In genomic region chrX:49190783-49191032, GRCh38 we compare ENCODE assay signal across 8 cellular contexts. TPM values are rescaled to one million over a fixed set of nuclear protein-coding genes. Genes with fewer than 3 reads are reported as not detected.
A peak's percentile ranks its signal among the peaks of the same experiment; 100 is the strongest.
DNase-seq lines count a peak whose midpoint lies in the region; ATAC-seq, FAIRE-seq and TF ChIP-seq lines count a peak whose summit lies in the region.

No MANE protein-coding gene starts in this region.

- H3K4me1 Mint-ChIP-seq in WTC11 = peaks cover 32% of the 10 kb centered on the region

- H3K36me3 ChIP-seq in GM23248 (ENCODE audit: low read depth) = no peaks in the 10 kb centered on the region
- H3K36me3 ChIP-seq in skeletal muscle tissue (ENCODE audit: control insufficient read depth in 3 of 3, insufficient read depth in 3 of 3, low read length in 3 of 3) = no peaks in the 10 kb centered on the region

- no peaks in the 10 kb centered on the region; the same call in 1 of the 2 replicates for H3K27me3 Mint-ChIP-seq in WTC11 (ENCODE audit: low read depth)

- POLR2A ChIA-PET in WTC11 (lab: Charles Lee) = interaction anchor here (0.5 to 1.5 kb wide), 6 partner anchors 19 to 121 kb away, joined by 3 to 4 read pairs (median 4); no protein-coding TSS in a partner anchor

- TF ChIP-seq CTCF in WTC11 (IDR thresholded peaks at IDR 0.05) = no peak
- TF ChIP-seq CTCF in foreskin keratinocyte (conservative IDR thresholded peaks at IDR 0.05) = no peak

- no peaks in the 10 kb centered on the region for H3K4me1 ChIP-seq in GM23248 (ENCODE audit: insufficient read depth)
- H3K4me1 ChIP-seq in foreskin keratinocyte = no peaks in the 10 kb centered on the region
- H3K4me1 ChIP-seq in skeletal muscle tissue (ENCODE audit: control insufficient read depth in 3 of 3, insufficient read depth in 3 of 3, low read length in 3 of 3) = peaks cover 0 to 4% (median 3%) of the 10 kb centered on the region in 3 donors

- no peaks in the 10 kb centered on the region for H3K79me2 ChIP-seq in GM23248 (ENCODE audit: insufficient read depth)

- H2AFZ ChIP-seq in GM23248 = peak overlapping the region; percentile 70

- H3F3A ChIP-seq in GM23248 (ENCODE audit: insufficient read depth) = no peaks in the 10 kb centered on the region

- ATAC-seq in WTC11 (no peak), foreskin keratinocyte (no peak), GM21381 (IDR thresholded peaks at IDR 0.05; ENCODE audit: unreplicated experiment) (no peak), HG03520 (IDR thresholded peaks at IDR 0.05; ENCODE audit: unreplicated experiment) (no peak), HG03565 (IDR thresholded peaks at IDR 0.05; ENCODE audit: unreplicated experiment) (no peak)

- H3K9ac ChIP-seq in GM23248 (peak overlapping the region; percentile 83), skeletal muscle tissue (ENCODE audit: low read depth in 1 of 3, low read length in 3 of 3) (peak overlapping the region; percentile 38 to 76 (median 61))

- no peak for FAIRE-seq in GM19239 (lab: Jason Lieb, UNC)

- H3K27ac ChIP-seq in GM23248 = peak overlapping the region; percentile 66
- peak overlapping the region; percentile 87 for H3K27ac ChIP-seq in foreskin keratinocyte
- peak overlapping the region; percentile 52 for H3K27ac ChIP-seq in skeletal muscle tissue (ENCODE audit: low read depth, low read length)

- DNase-seq in GM23248 (no peak), WTC11 (ENCODE audit: low spot score) (no peak), foreskin keratinocyte (no peak), GM19239 (ENCODE audit: insufficient read length, low spot score) (no peak)

- H3K4me3 ChIP-seq in GM23248 = peak overlapping the region; percentile 83
- H3K4me3 ChIP-seq in skeletal muscle tissue (ENCODE audit: low read length in 3 of 3) = peak overlapping the region; percentile 48 to 58 (median 54)

- whole genome bisulfite sequencing in GM23248 (ENCODE audit: low coverage in 1 of 2, low lambda C conversion rate in 2 of 2, missing lambda C conversion rate in 2 of 2), 2 experiments = 0% methylated on average over 5 to 7 of the region's 7 CpGs

- CTCF ChIA-PET in WTC11 (lab: Charles Lee) = interaction anchor here (0.7 to 1.7 kb wide), 16 partner anchors 13 to 101 kb away, joined by 3 to 13 read pairs (median 4); partner anchors contain the start of gene CCDC22

- H3K9me3 Mint-ChIP-seq in WTC11 = no peaks in the 10 kb centered on the region

- H3K27me3 ChIP-seq in GM23248 (replicated peaks; ENCODE audit: insufficient read depth) (no peaks in the 10 kb centered on the region), foreskin keratinocyte (no peaks in the 10 kb centered on the region), skeletal muscle tissue (ENCODE audit: control insufficient read depth in 3 of 3, insufficient read depth in 3 of 3, low read length in 3 of 3) (no peaks in the 10 kb centered on the region)

- in situ Hi-C loops in GM23248 (cut with MboI) = no loop called here

- H3K9me3 ChIP-seq in GM23248 (ENCODE audit: low read depth) (no peaks in the 10 kb centered on the region), skeletal muscle tissue (ENCODE audit: control insufficient read depth in 3 of 3, low read length in 3 of 3) (no peaks in the 10 kb centered on the region)

- H3K4me2 ChIP-seq in GM23248 (ENCODE audit: unreplicated experiment) = peak overlapping the region; percentile 73

- H4K20me1 ChIP-seq in GM23248 (ENCODE audit: insufficient read depth) = no peaks in the 10 kb centered on the region

- H3K9me2 ChIP-seq in GM23248 (ENCODE audit: insufficient read depth) = no peaks in the 10 kb centered on the region

- no peaks in the 10 kb centered on the region for H3K36me3 Mint-ChIP-seq in WTC11

- peak overlapping the region; percentile 84 for H3K27ac Mint-ChIP-seq in WTC11

- H3K4me3 Mint-ChIP-seq in WTC11 = peak overlapping the region; percentile 83

TF ChIP-seq in WTC11, 78 proteins besides CTCF, POLR2A, EP300 and RAD21 (continues in another document):
- TF ChIP-seq ARID4B (CRISPR knock-in tag; IDR thresholded peaks at IDR 0.05; ENCODE audit: borderline replicate concordance) (no peak), GTF2I (CRISPR knock-in tag; conservative IDR thresholded peaks at IDR 0.05) (no peak), ZNF425 (CRISPR knock-in tag; conservative IDR thresholded peaks at IDR 0.05) (no peak), NR1H2 (CRISPR knock-in tag; IDR thresholded peaks at IDR 0.05) (no peak), ZNF219 (CRISPR knock-in tag; IDR thresholded peaks at IDR 0.05; ENCODE audit: borderline replicate concordance) (no peak), RELA (CRISPR knock-in tag; IDR thresholded peaks at IDR 0.05; ENCODE audit: borderline replicate concordance) (no peak), SOX15 (CRISPR knock-in tag; IDR thresholded peaks at IDR 0.05) (no peak)

RNA-seq across cellular contexts. Expression of gene PRICKLE3, which starts 4.5 kb away (rescaled TPM):
- total RNA-seq in GM23248 (2014; rRNA removed; shearing (Covaris generic)) = 9.0 and 10.8 TPM in 2 replicates
- polyA plus RNA-seq in GM23248 (2016; fragmentation: Nextera tagmentation; extraction: Ambion mirVana) (5.1 TPM in 2 replicates), foreskin keratinocyte (14.8 and 16.4 TPM in 2 replicates)
- total RNA-seq in WTC11 (2021) (12.5 to 14.6 TPM (median 12.8 TPM) in 3 replicates), foreskin keratinocyte (16.3 and 17.1 TPM in 2 replicates), skeletal muscle tissue (2.6 TPM)

RNA-seq across cellular contexts. Expression of gene SYP, which starts 9.3 kb away (rescaled TPM):
- 0.54 TPM in 1 of 2 replicates, not detected in the other for total RNA-seq in GM23248 (2014; rRNA removed; shearing (Covaris generic))
- polyA plus RNA-seq in GM23248 (2016; fragmentation: Nextera tagmentation; extraction: Ambion mirVana) = 0.23 TPM in 1 of 2 replicates, not detected in the other
- total RNA-seq in WTC11 (2021) = 4.8 to 7.0 TPM (median 5.3 TPM) in 3 replicates
- total RNA-seq in foreskin keratinocyte = 0.20 and 0.28 TPM in 2 replicates
- 0.20 and 0.31 TPM in 2 replicates for polyA plus RNA-seq in foreskin keratinocyte
- total RNA-seq in skeletal muscle tissue = 1.0 TPM

RNA-seq across cellular contexts. Expression of gene PLP2, which starts 19.0 kb away (rescaled TPM):
- 62.3 and 62.5 TPM in 2 replicates for total RNA-seq in GM23248 (2014; rRNA removed; shearing (Covaris generic))
- polyA plus RNA-seq in GM23248 (2016; fragmentation: Nextera tagmentation; extraction: Ambion mirVana) (204 and 209 TPM in 2 replicates), foreskin keratinocyte (462 and 529 TPM in 2 replicates)
- total RNA-seq in WTC11 (2021) (11.8 to 12.9 TPM (median 12.4 TPM) in 3 replicates), foreskin keratinocyte (249 and 284 TPM in 2 replicates), skeletal muscle tissue (19.3 TPM)

RNA-seq across cellular contexts. Expression of gene MAGIX, which starts 28.1 kb away (rescaled TPM):
- 1.3 and 8.0 TPM in 2 replicates for total RNA-seq in GM23248 (2014; rRNA removed; shearing (Covaris generic))
- polyA plus RNA-seq in GM23248 (2016; fragmentation: Nextera tagmentation; extraction: Ambion mirVana) (1.1 and 1.5 TPM in 2 replicates), foreskin keratinocyte (2.0 and 2.6 TPM in 2 replicates)
- total RNA-seq in WTC11 (2021) (1.2 to 2.4 TPM (median 2.0 TPM) in 3 replicates), foreskin keratinocyte (1.6 and 2.0 TPM in 2 replicates), skeletal muscle tissue (2.1 TPM)

RNA-seq across cellular contexts. Expression of gene CACNA1F, which starts 42.4 kb away (rescaled TPM):
- not detected in 2 replicates for total RNA-seq in GM23248 (2014; rRNA removed; shearing (Covaris generic))
- not detected in 2 replicates for polyA plus RNA-seq in GM23248 (2016; fragmentation: Nextera tagmentation; extraction: Ambion mirVana)
- total RNA-seq in WTC11 (2021) = 1.6 to 2.7 TPM (median 1.8 TPM) in 3 replicates
- not detected in 2 replicates for total RNA-seq in foreskin keratinocyte
- polyA plus RNA-seq in foreskin keratinocyte = 0.01 TPM in 1 of 2 replicates, not detected in the other
- total RNA-seq in skeletal muscle tissue = not detected
